Comparison of ENCODE assay signal across 8 cellular contexts in genomic region chr17:11986939-11987329, GRCh38. TPM values are rescaled to one million over a fixed set of nuclear protein-coding genes. Genes with fewer than 3 reads are reported as not detected.
DNase-seq lines count a peak whose midpoint lies in the region; ATAC-seq and TF ChIP-seq lines count a peak whose summit lies in the region.

No MANE protein-coding gene starts in this region.

- H3K4me3 ChIP-seq in RWPE2 (ENCODE audit: severe bottlenecking): no peak overlapping the region

- no peaks in the 10 kb centered on the region for H3K9me3 Mint-ChIP-seq in natural killer cell
- no peaks in the 10 kb centered on the region for H3K9me3 Mint-ChIP-seq in natural killer cell treated with Interleukin-12 subunit alpha and Interleukin-12 subunit beta and Interleukin-15 and Interleukin-18, amount 100 ng/mL, for 72 hours
- no peaks in the 10 kb centered on the region for H3K9me3 Mint-ChIP-seq in progenitor cell of endocrine pancreas (ENCODE audit: low read depth)

- no peaks in the 10 kb centered on the region for H3K4me1 ChIP-seq in RWPE2 (ENCODE audit: insufficient read depth, poor library complexity, severe bottlenecking)

- H3K27me3 ChIP-seq in RWPE2 (ENCODE audit: insufficient read depth, poor library complexity, severe bottlenecking): no peaks in the 10 kb centered on the region

- TF ChIP-seq CTCF in natural killer cell (IDR thresholded peaks at IDR 0.05) (peak; percentile 19), RWPE2 (IDR thresholded peaks at IDR 0.05; ENCODE audit: poor library complexity, severe bottlenecking) (peak; percentile 69), progenitor cell of endocrine pancreas (IDR thresholded peaks at IDR 0.05; ENCODE audit: unreplicated experiment) (peak; percentile 68)

- H3K4me3 Mint-ChIP-seq in natural killer cell (no peak overlapping the region), progenitor cell of endocrine pancreas (ENCODE audit: low read depth) (no peak overlapping the region)
- no peak overlapping the region for H3K4me3 Mint-ChIP-seq in natural killer cell treated with Interleukin-12 subunit alpha and Interleukin-12 subunit beta and Interleukin-15 and Interleukin-18, amount 100 ng/mL, for 72 hours

- H3K27ac ChIP-seq in RWPE2 (ENCODE audit: poor library complexity, severe bottlenecking): no peak overlapping the region

- H3K27ac Mint-ChIP-seq in natural killer cell: no peak overlapping the region
- H3K27ac Mint-ChIP-seq in natural killer cell treated with Interleukin-12 subunit alpha and Interleukin-12 subunit beta and Interleukin-15 and Interleukin-18, amount 100 ng/mL, for 72 hours: no peak overlapping the region
- H3K27ac Mint-ChIP-seq in progenitor cell of endocrine pancreas: no peak overlapping the region

- ATAC-seq in natural killer cell (no peak), RWPE2 (ENCODE audit: low read depth) (peak; percentile 33; the same call in 1 of the 3 replicates)
- ATAC-seq in natural killer cell treated with Interleukin-12 subunit alpha and Interleukin-12 subunit beta and Interleukin-15 and Interleukin-18, amount 100 ng/mL, for 72 hours: no peak

- H3K36me3 ChIP-seq in RWPE2 (ENCODE audit: low read depth): peaks cover 48% of the 10 kb centered on the region

- H3K36me3 Mint-ChIP-seq in natural killer cell (peaks cover 36% of the 10 kb centered on the region), progenitor cell of endocrine pancreas (ENCODE audit: insufficient read depth) (peaks cover 21% of the 10 kb centered on the region)
- peaks cover 29% of the 10 kb centered on the region for H3K36me3 Mint-ChIP-seq in natural killer cell treated with Interleukin-12 subunit alpha and Interleukin-12 subunit beta and Interleukin-15 and Interleukin-18, amount 100 ng/mL, for 72 hours

- no peaks in the 10 kb centered on the region for H3K9me3 ChIP-seq in RWPE2 (ENCODE audit: severe bottlenecking)

- DNase-seq in natural killer cell (no peak), RWPE2 (ENCODE audit: low spot score) (no peak), fibroblast of the conjunctiva (ENCODE audit: low read depth) (peak; percentile 39), progenitor cell of endocrine pancreas (ENCODE audit: low spot score, unreplicated experiment) (no peak), COLO668 (lab: John Stamatoyannopoulos, UW; ENCODE audit: unreplicated experiment) (no peak), nucleus accumbens (lab: John Stamatoyannopoulos, UW) (no peak)
- no peak for DNase-seq in natural killer cell treated with Interleukin-12 subunit alpha and Interleukin-12 subunit beta and Interleukin-15 and Interleukin-18, amount 100 ng/mL, for 72 hours (ENCODE audit: low spot score)
- DNase-seq in activated CD8-positive, alpha-beta memory T cell treated with anti-CD3 and anti-CD28 coated beads, Interleukin-2, amount 50 U/mL, for 4 hours: no peak

- H3K4me1 Mint-ChIP-seq in natural killer cell: peaks cover 17 to 23% of the 10 kb centered on the region in 2 donors
- H3K4me1 Mint-ChIP-seq in natural killer cell treated with Interleukin-12 subunit alpha and Interleukin-12 subunit beta and Interleukin-15 and Interleukin-18, amount 100 ng/mL, for 72 hours (ENCODE audit: low read depth in 2 of 2): peaks cover 0 to 4% of the 10 kb centered on the region in 2 donors
- H3K4me1 Mint-ChIP-seq in progenitor cell of endocrine pancreas (ENCODE audit: low read depth): peaks cover 2% of the 10 kb centered on the region

- H3K27me3 Mint-ChIP-seq in natural killer cell (ENCODE audit: low read depth in 2 of 2): no peaks in the 10 kb centered on the region
- H3K27me3 Mint-ChIP-seq in natural killer cell treated with Interleukin-12 subunit alpha and Interleukin-12 subunit beta and Interleukin-15 and Interleukin-18, amount 100 ng/mL, for 72 hours: no peaks in the 10 kb centered on the region
- no peaks in the 10 kb centered on the region for H3K27me3 Mint-ChIP-seq in progenitor cell of endocrine pancreas

- intact Hi-C loops in natural killer cell (cut with micrococcal nuclease): no loop called here

RNA-seq across cellular contexts. Expression of gene ZNF18, which starts 10.3 kb away (rescaled TPM):
- total RNA-seq in natural killer cell (10 to 100 TPM; 16.8 to 20.8 (median 17.5) TPM), progenitor cell of endocrine pancreas (5.9 and 7.8 TPM in 2 replicates)
- 1 to 10 TPM; 6.7 to 7.0 TPM for total RNA-seq in natural killer cell treated with Interleukin-12 subunit alpha and Interleukin-12 subunit beta and Interleukin-15 and Interleukin-18, amount 100 ng/mL, for 72 hours

RNA-seq across cellular contexts. Expression of gene MAP2K4, which starts 33.7 kb away (rescaled TPM):
- total RNA-seq in natural killer cell (10 to 100 TPM; 30.1 to 35.0 (median 33.7) TPM), progenitor cell of endocrine pancreas (62.0 and 64.2 TPM in 2 replicates)
- 10 to 100 TPM; 34.9 to 35.6 TPM for total RNA-seq in natural killer cell treated with Interleukin-12 subunit alpha and Interleukin-12 subunit beta and Interleukin-15 and Interleukin-18, amount 100 ng/mL, for 72 hours

Comparison
In these comparisons a context has a peak if more than half of its experiments do, and no peak if none do; other contexts are left out.
1. CTCF ChIP-seq: peak in every context shown above with its lines; median percentile 69 in RWPE2; 68 in progenitor cell of endocrine pancreas; 19 in natural killer cell.